Comparison of ENCODE assay signal across 1 cellular context in the genomic region with DNA sequence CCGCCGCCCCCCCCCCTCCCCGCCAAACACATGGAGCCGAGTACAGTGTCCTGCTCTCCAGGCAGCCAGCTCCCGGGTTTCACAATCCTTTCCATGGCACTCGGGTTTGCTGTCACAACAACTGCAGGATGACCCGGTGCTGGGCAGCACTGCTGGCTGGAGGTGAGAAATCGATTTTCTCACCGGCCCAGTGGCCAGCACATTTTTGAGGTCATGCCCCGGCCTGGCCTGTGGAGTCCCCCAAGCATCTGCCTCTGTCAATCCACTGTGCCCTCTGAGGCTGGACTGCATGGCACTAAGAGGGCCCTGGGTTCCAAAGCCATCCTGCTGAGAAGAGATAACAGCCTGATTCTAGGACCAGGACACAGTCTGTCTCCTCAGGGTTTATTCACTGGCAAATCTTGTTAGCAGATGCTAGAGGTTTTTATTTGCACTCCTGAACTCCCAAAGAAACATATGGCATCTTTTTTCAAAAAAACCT.
A peak's percentile ranks its signal among the peaks of the same experiment; 100 is the strongest.
TF ChIP-seq lines count a peak whose summit lies in the region.

No MANE protein-coding gene starts in this region.

TF ChIP-seq in HepG2, 621 proteins besides CTCF, POLR2A, EP300 and RAD21 (continued from another document and continues in another):
- TF ChIP-seq, protein P1, sequence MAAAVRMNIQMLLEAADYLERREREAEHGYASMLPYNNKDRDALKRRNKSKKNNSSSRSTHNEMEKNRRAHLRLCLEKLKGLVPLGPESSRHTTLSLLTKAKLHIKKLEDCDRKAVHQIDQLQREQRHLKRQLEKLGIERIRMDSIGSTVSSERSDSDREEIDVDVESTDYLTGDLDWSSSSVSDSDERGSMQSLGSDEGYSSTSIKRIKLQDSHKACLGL (CRISPR knock-in tag; IDR thresholded peaks at IDR 0.05), result no peak
- TF ChIP-seq GTF3A (CRISPR knock-in tag; conservative IDR thresholded peaks at IDR 0.05), result no peak
- TF ChIP-seq, protein P2, sequence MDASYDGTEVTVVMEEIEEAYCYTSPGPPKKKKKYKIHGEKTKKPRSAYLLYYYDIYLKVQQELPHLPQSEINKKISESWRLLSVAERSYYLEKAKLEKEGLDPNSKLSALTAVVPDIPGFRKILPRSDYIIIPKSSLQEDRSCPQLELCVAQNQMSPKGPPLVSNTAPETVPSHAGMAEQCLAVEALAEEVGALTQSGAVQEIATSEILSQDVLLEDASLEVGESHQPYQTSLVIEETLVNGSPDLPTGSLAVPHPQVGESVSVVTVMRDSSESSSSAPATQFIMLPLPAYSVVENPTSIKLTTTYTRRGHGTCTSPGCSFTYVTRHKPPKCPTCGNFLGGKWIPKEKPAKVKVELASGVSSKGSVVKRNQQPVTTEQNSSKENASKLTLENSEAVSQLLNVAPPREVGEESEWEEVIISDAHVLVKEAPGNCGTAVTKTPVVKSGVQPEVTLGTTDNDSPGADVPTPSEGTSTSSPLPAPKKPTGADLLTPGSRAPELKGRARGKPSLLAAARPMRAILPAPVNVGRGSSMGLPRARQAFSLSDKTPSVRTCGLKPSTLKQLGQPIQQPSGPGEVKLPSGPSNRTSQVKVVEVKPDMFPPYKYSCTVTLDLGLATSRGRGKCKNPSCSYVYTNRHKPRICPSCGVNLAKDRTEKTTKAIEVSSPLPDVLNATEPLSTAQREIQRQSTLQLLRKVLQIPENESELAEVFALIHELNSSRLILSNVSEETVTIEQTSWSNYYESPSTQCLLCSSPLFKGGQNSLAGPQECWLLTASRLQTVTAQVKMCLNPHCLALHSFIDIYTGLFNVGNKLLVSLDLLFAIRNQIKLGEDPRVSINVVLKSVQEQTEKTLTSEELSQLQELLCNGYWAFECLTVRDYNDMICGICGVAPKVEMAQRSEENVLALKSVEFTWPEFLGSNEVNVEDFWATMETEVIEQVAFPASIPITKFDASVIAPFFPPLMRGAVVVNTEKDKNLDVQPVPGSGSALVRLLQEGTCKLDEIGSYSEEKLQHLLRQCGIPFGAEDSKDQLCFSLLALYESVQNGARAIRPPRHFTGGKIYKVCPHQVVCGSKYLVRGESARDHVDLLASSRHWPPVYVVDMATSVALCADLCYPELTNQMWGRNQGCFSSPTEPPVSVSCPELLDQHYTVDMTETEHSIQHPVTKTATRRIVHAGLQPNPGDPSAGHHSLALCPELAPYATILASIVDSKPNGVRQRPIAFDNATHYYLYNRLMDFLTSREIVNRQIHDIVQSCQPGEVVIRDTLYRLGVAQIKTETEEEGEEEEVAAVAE (CRISPR knock-in tag; IDR thresholded peaks at IDR 0.05; ENCODE audit: borderline replicate concordance), result no peak
- peak; percentile 43; the same call in 1 of the 2 replicates for TF ChIP-seq KAT8 (CRISPR knock-in tag; IDR thresholded peaks at IDR 0.05)
- TF ChIP-seq HOXA5 (CRISPR knock-in tag; IDR thresholded peaks at IDR 0.05), result no peak
- TF ChIP-seq, protein P3, sequence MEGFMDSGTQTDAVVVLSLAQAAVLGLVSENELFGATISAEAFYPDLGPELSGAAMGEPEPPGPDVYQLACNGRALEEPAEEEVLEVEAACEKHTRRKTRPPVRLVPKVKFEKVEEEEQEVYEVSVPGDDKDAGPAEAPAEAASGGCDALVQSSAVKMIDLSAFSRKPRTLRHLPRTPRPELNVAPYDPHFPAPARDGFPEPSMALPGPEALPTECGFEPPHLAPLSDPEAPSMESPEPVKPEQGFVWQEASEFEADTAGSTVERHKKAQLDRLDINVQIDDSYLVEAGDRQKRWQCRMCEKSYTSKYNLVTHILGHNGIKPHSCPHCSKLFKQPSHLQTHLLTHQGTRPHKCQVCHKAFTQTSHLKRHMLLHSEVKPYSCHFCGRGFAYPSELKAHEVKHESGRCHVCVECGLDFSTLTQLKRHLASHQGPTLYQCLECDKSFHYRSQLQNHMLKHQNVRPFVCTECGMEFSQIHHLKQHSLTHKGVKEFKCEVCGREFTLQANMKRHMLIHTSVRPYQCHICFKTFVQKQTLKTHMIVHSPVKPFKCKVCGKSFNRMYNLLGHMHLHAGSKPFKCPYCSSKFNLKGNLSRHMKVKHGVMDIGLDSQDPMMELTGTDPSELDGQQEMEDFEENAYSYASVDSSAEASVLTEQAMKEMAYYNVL (CRISPR knock-in tag; IDR thresholded peaks at IDR 0.05; ENCODE audit: borderline replicate concordance), result peak; percentile 62; the same call in 1 of the 2 replicates
- TF ChIP-seq ZNF207 (IDR thresholded peaks at IDR 0.05; ENCODE audit: borderline replicate concordance), result no peak
- TF ChIP-seq ZNF251 (CRISPR knock-in tag; IDR thresholded peaks at IDR 0.05), result no peak
- TF ChIP-seq, protein P4, sequence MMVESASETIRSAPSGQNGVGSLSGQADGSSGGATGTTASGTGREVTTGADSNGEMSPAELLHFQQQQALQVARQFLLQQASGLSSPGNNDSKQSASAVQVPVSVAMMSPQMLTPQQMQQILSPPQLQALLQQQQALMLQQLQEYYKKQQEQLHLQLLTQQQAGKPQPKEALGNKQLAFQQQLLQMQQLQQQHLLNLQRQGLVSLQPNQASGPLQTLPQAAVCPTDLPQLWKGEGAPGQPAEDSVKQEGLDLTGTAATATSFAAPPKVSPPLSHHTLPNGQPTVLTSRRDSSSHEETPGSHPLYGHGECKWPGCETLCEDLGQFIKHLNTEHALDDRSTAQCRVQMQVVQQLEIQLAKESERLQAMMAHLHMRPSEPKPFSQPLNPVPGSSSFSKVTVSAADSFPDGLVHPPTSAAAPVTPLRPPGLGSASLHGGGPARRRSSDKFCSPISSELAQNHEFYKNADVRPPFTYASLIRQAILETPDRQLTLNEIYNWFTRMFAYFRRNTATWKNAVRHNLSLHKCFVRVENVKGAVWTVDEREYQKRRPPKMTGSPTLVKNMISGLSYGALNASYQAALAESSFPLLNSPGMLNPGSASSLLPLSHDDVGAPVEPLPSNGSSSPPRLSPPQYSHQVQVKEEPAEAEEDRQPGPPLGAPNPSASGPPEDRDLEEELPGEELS (CRISPR knock-in tag; IDR thresholded peaks at IDR 0.05), result peak; percentile 52; the same call in 1 of the 2 replicates
- no peak for TF ChIP-seq HMGA1 (CRISPR knock-in tag; conservative IDR thresholded peaks at IDR 0.05)
- peak; percentile 71; the same call in 1 of the 2 replicates for TF ChIP-seq SIN3A (IDR thresholded peaks at IDR 0.05; ENCODE audit: borderline replicate concordance, low read depth, low read length)
- TF ChIP-seq ZNF792 (CRISPR knock-in tag; IDR thresholded peaks at IDR 0.05), result 0 out of 2 replicates have a peak, but pooled peaks have one; percentile 33
- no peak for TF ChIP-seq SRSF1 (optimal IDR thresholded peaks at IDR 0.05; ENCODE audit: low read depth, low read length)
- TF ChIP-seq ATF7 (IDR thresholded peaks at IDR 0.05), result no peak
- TF ChIP-seq ATF7 (CRISPR knock-in tag; IDR thresholded peaks at IDR 0.05), result no peak
- TF ChIP-seq HHEX (CRISPR knock-in tag; IDR thresholded peaks at IDR 0.05), result no peak
- TF ChIP-seq ZNF713 (CRISPR knock-in tag; IDR thresholded peaks at IDR 0.05), result no peak
- TF ChIP-seq SMAD1 (CRISPR knock-in tag; IDR thresholded peaks at IDR 0.05; ENCODE audit: borderline replicate concordance, low read depth), result no peak
- TF ChIP-seq, protein P5, sequence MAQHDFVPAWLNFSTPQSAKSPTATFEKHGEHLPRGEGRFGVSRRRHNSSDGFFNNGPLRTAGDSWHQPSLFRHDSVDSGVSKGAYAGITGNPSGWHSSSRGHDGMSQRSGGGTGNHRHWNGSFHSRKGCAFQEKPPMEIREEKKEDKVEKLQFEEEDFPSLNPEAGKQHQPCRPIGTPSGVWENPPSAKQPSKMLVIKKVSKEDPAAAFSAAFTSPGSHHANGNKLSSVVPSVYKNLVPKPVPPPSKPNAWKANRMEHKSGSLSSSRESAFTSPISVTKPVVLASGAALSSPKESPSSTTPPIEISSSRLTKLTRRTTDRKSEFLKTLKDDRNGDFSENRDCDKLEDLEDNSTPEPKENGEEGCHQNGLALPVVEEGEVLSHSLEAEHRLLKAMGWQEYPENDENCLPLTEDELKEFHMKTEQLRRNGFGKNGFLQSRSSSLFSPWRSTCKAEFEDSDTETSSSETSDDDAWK (CRISPR knock-in tag; IDR thresholded peaks at IDR 0.05), result no peak
- no peak for TF ChIP-seq HOXA7 (CRISPR knock-in tag; IDR thresholded peaks at IDR 0.05)
- peak; percentile 56; the same call in 1 of the 2 replicates for TF ChIP-seq ZNF205 (CRISPR knock-in tag; IDR thresholded peaks at IDR 0.05)
- peak; percentile 49; the same call in 1 of the 2 replicates for TF ChIP-seq SOX5 (CRISPR knock-in tag; IDR thresholded peaks at IDR 0.05; ENCODE audit: borderline replicate concordance)
- no peak for TF ChIP-seq ZNF678 (CRISPR knock-in tag; IDR thresholded peaks at IDR 0.05)
- no peak for TF ChIP-seq AGO1 (IDR thresholded peaks at IDR 0.05; ENCODE audit: low read depth, low read length, poor library complexity, severe bottlenecking)
- TF ChIP-seq, protein P6, sequence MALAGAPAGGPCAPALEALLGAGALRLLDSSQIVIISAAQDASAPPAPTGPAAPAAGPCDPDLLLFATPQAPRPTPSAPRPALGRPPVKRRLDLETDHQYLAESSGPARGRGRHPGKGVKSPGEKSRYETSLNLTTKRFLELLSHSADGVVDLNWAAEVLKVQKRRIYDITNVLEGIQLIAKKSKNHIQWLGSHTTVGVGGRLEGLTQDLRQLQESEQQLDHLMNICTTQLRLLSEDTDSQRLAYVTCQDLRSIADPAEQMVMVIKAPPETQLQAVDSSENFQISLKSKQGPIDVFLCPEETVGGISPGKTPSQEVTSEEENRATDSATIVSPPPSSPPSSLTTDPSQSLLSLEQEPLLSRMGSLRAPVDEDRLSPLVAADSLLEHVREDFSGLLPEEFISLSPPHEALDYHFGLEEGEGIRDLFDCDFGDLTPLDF (CRISPR knock-in tag; IDR thresholded peaks at IDR 0.05), result no peak
- TF ChIP-seq SP4 (CRISPR knock-in tag; IDR thresholded peaks at IDR 0.05), result peak; percentile 43; the same call in 1 of the 2 replicates
- TF ChIP-seq ZNF333 (CRISPR knock-in tag; IDR thresholded peaks at IDR 0.05; ENCODE audit: borderline replicate concordance), result 0 out of 2 replicates have a peak, but pooled peaks have one; percentile 46
- 0 out of 2 replicates have a peak, but pooled peaks have one; percentile 41 for TF ChIP-seq MED1 (CRISPR knock-in tag; IDR thresholded peaks at IDR 0.05)
- TF ChIP-seq POGZ (CRISPR knock-in tag; IDR thresholded peaks at IDR 0.05), result peak; percentile 71
- TF ChIP-seq SP5 (CRISPR knock-in tag; IDR thresholded peaks at IDR 0.05; ENCODE audit: borderline replicate concordance, low read depth), result no peak
- TF ChIP-seq, protein P7, sequence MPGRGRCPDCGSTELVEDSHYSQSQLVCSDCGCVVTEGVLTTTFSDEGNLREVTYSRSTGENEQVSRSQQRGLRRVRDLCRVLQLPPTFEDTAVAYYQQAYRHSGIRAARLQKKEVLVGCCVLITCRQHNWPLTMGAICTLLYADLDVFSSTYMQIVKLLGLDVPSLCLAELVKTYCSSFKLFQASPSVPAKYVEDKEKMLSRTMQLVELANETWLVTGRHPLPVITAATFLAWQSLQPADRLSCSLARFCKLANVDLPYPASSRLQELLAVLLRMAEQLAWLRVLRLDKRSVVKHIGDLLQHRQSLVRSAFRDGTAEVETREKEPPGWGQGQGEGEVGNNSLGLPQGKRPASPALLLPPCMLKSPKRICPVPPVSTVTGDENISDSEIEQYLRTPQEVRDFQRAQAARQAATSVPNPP (CRISPR knock-in tag; IDR thresholded peaks at IDR 0.05), result no peak
- no peak for TF ChIP-seq NBN (conservative IDR thresholded peaks at IDR 0.05)
- TF ChIP-seq TGIF2 (CRISPR knock-in tag; IDR thresholded peaks at IDR 0.05), result peak; percentile 79; the same call in 1 of the 2 replicates
- 0 out of 2 replicates have a peak, but pooled peaks have one; percentile 25 for TF ChIP-seq ZNF543 (CRISPR knock-in tag; IDR thresholded peaks at IDR 0.05)
- TF ChIP-seq, protein P8, sequence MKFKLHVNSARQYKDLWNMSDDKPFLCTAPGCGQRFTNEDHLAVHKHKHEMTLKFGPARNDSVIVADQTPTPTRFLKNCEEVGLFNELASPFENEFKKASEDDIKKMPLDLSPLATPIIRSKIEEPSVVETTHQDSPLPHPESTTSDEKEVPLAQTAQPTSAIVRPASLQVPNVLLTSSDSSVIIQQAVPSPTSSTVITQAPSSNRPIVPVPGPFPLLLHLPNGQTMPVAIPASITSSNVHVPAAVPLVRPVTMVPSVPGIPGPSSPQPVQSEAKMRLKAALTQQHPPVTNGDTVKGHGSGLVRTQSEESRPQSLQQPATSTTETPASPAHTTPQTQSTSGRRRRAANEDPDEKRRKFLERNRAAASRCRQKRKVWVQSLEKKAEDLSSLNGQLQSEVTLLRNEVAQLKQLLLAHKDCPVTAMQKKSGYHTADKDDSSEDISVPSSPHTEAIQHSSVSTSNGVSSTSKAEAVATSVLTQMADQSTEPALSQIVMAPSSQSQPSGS (CRISPR knock-in tag; IDR thresholded peaks at IDR 0.05), result peak; percentile 58; the same call in 1 of the 2 replicates
- no peak for TF ChIP-seq ZNF274 (CRISPR knock-in tag; IDR thresholded peaks at IDR 0.05)
- TF ChIP-seq, protein P9, sequence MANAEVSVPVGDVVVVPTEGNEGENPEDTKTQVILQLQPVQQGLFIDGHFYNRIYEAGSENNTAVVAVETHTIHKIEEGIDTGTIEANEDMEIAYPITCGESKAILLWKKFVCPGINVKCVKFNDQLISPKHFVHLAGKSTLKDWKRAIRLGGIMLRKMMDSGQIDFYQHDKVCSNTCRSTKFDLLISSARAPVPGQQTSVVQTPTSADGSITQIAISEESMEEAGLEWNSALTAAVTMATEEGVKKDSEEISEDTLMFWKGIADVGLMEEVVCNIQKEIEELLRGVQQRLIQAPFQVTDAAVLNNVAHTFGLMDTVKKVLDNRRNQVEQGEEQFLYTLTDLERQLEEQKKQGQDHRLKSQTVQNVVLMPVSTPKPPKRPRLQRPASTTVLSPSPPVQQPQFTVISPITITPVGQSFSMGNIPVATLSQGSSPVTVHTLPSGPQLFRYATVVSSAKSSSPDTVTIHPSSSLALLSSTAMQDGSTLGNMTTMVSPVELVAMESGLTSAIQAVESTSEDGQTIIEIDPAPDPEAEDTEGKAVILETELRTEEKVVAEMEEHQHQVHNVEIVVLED (CRISPR knock-in tag; IDR thresholded peaks at IDR 0.05; ENCODE audit: borderline replicate concordance), result peak; percentile 25; the same call in 1 of the 2 replicates
- TF ChIP-seq IRX3 (CRISPR knock-in tag; IDR thresholded peaks at IDR 0.05; ENCODE audit: borderline replicate concordance, low read depth), result no peak
- TF ChIP-seq, protein P10, sequence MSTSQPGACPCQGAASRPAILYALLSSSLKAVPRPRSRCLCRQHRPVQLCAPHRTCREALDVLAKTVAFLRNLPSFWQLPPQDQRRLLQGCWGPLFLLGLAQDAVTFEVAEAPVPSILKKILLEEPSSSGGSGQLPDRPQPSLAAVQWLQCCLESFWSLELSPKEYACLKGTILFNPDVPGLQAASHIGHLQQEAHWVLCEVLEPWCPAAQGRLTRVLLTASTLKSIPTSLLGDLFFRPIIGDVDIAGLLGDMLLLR (CRISPR knock-in tag; IDR thresholded peaks at IDR 0.05), result no peak
- 0 out of 2 replicates have a peak, but pooled peaks have one; percentile 27 for TF ChIP-seq RFXAP (CRISPR knock-in tag; IDR thresholded peaks at IDR 0.05; ENCODE audit: borderline replicate concordance)
- no peak for TF ChIP-seq DMAP1 (CRISPR knock-in tag; IDR thresholded peaks at IDR 0.05)
- peak; percentile 92 for TF ChIP-seq CEBPG (CRISPR knock-in tag; IDR thresholded peaks at IDR 0.05)
